26 cellular contexts compared by ENCODE assay signal in genomic region chr20:22941550-22941949, GRCh38.
"Had no signal": no experiment of that assay in that cellular context is flagged by ENCODE, and none has a peak within 500 bp of the region (broad histone marks: within the 10 kb centered on the region; RNA-seq: fewer than 3 reads in every experiment).

No MANE protein-coding gene starts in this region.

- H3K36me3 Mint-ChIP-seq: mesothelial cell of epicardium; naive B cell; natural killer cell; stimulated activated memory B cell treated with anti-CD40 and anti-IgM and Interleukin-4, amounts not matched to agents 10 μg/mL and 1 μg/mL and 100 μg/mL, for 72 hours had no signal

- H3K36me3 ChIP-seq: pancreas, prostate gland, right lobe of liver, stomach, thyroid gland, transverse colon, upper lobe of left lung, vagina had no signal

- H3K4me1 Mint-ChIP-seq: naive B cell; natural killer cell; stimulated activated memory B cell treated with anti-CD40 and anti-IgM and Interleukin-4, amounts not matched to agents 10 μg/mL and 1 μg/mL and 100 μg/mL, for 72 hours had no signal

- H3K27me3 Mint-ChIP-seq: naive B cell; stimulated activated memory B cell treated with anti-CD40 and anti-IgM and Interleukin-4, amounts not matched to agents 10 μg/mL and 1 μg/mL and 100 μg/mL, for 72 hours had no signal

- H3K4me3 Mint-ChIP-seq: mesothelial cell of epicardium; naive B cell; natural killer cell; stimulated activated memory B cell treated with anti-CD40 and anti-IgM and Interleukin-4, amounts not matched to agents 10 μg/mL and 1 μg/mL and 100 μg/mL, for 72 hours had no signal

- H3K27ac Mint-ChIP-seq: mesothelial cell of epicardium; naive B cell; natural killer cell; stimulated activated memory B cell treated with anti-CD40 and anti-IgM and Interleukin-4, amounts not matched to agents 10 μg/mL and 1 μg/mL and 100 μg/mL, for 72 hours had no signal

- H3K9me3 Mint-ChIP-seq: mesothelial cell of epicardium, natural killer cell had no signal

- H3K4me1 ChIP-seq: pancreas, prostate gland, right lobe of liver, stomach, thyroid gland, transverse colon had no signal

- H3K4me3 ChIP-seq: hepatocyte, lung, pancreas, prostate gland, right lobe of liver, smooth muscle cell, stomach, testis, thyroid gland, transverse colon, upper lobe of left lung, vagina had no signal

- H3K9me3 ChIP-seq: pancreas, prostate gland, right lobe of liver, stomach, testis, thyroid gland, transverse colon, upper lobe of left lung, vagina had no signal

- H3K27ac ChIP-seq: hepatocyte, pancreas, prostate gland, right lobe of liver, stomach, testis, thyroid gland, transverse colon, upper lobe of left lung, vagina had no signal

- DNase-seq: islet precursor cell; mesendoderm; naive B cell; natural killer cell; pancreas; posterior cingulate gyrus; retina; right lobe of liver; stimulated activated CD4-positive, alpha-beta T cell treated with anti-CD3 and anti-CD28 coated beads, Interleukin-1b, Interleukin-23, amount 100 ng/mL, for 48 hours; stimulated activated CD4-positive, alpha-beta T cell treated with anti-CD3 and anti-CD28 coated beads, Interleukin-2, amount 100 ng/mL, for 48 hours; stimulated activated CD4-positive, alpha-beta T cell treated with anti-CD3 and anti-CD28 coated beads, Interleukin-4, amount 100 ng/mL, for 4 hours; stimulated activated CD8-positive, alpha-beta memory T cell treated with anti-CD3 and anti-CD28 coated beads, Interleukin-4, amount 100 ng/mL, for 48 hours; stimulated activated naive CD8-positive, alpha-beta T cell treated with anti-CD3 and anti-CD28 coated beads, Interleukin-15, Interleukin-2, amounts not matched to agents 100 U/mL and 50 U/mL, for 24 hours; stomach; testis; thyroid gland; transverse colon; upper lobe of left lung had no signal

- ATAC-seq: left lobe of liver; natural killer cell; pancreas; right lobe of liver; stimulated activated memory B cell treated with anti-CD40 and anti-IgM and Interleukin-4, amounts not matched to agents 10 μg/mL and 1 μg/mL and 100 μg/mL, for 72 hours; stimulated activated naive CD8-positive, alpha-beta T cell treated with anti-CD3 and anti-CD28 coated beads, Interleukin-15, Interleukin-2, amounts not matched to agents 100 U/mL and 50 U/mL, for 24 hours had no signal

- H3K27me3 ChIP-seq: hepatocyte, pancreas, right lobe of liver, stomach, testis, thyroid gland, transverse colon, upper lobe of left lung, vagina had no signal
